2 cellular contexts compared by ENCODE assay signal in genomic region chr22:22262332-22263074, GRCh38.
TF ChIP-seq lines count a peak whose summit lies in the region.
"Not testable (repeated sequence)": the region's sequence is repeated elsewhere in the genome, so short reads cannot be mapped to it uniquely, and the experiment has no call there.

No MANE protein-coding gene starts in this region.

TF ChIP-seq in IMR-90, 13 proteins besides CTCF, POLR2A, EP300 and RAD21:
- peak; percentile 82 for TF ChIP-seq CEBPB (IDR thresholded peaks at IDR 0.05; ENCODE audit: low read depth, low read length)

TF ChIP-seq in K562, 482 proteins besides CTCF, POLR2A, EP300 and RAD21:
- TF ChIP-seq SMAD4 (CRISPR knock-in tag; conservative IDR thresholded peaks at IDR 0.05) (peak; percentile 68), ZNF41 (CRISPR knock-in tag; conservative IDR thresholded peaks at IDR 0.05) (0 out of 2 replicates have a peak, but pooled peaks have one; percentile 40), PBX2 (tag; conservative IDR thresholded peaks at IDR 0.05; ENCODE audit: low read depth) (0 out of 2 replicates have a peak, but pooled peaks have one; percentile 29), SMARCA4 (IDR thresholded peaks at IDR 0.05) (peak; percentile 52; the same call in 1 of the 2 replicates), FOSL1 (tag; conservative IDR thresholded peaks at IDR 0.05) (peak; percentile 51), CXXC5 (CRISPR knock-in tag; IDR thresholded peaks at IDR 0.05) (0 out of 2 replicates have a peak, but pooled peaks have one; percentile 10), EGR1 (conservative IDR thresholded peaks at IDR 0.05) (peak; percentile 90), DPF2 (IDR thresholded peaks at IDR 0.05) (peak; percentile 52; the same call in 1 of the 2 replicates), MYNN (IDR thresholded peaks at IDR 0.05) (peak; percentile 92), CEBPG (tag; conservative IDR thresholded peaks at IDR 0.05 in 1 of 2, IDR thresholded peaks at IDR 0.05 in 1 of 2) (peak; percentile 85 to 87), SMARCE1 (IDR thresholded peaks at IDR 0.05) (0 out of 2 replicates have a peak, but pooled peaks have one; percentile 31), JUNB (CRISPR knock-in tag; conservative IDR thresholded peaks at IDR 0.05) (0 out of 2 replicates have a peak, but pooled peaks have one; percentile 6), ZBTB17 (CRISPR knock-in tag; IDR thresholded peaks at IDR 0.05) (0 out of 2 replicates have a peak, but pooled peaks have one; percentile 37), CEBPB (tag; IDR thresholded peaks at IDR 0.05) (peak; percentile 95), CREM (IDR thresholded peaks at IDR 0.05; ENCODE audit: low read depth) (peak; percentile 43; the same call in 1 of the 2 replicates), JUND (IDR thresholded peaks at IDR 0.05; ENCODE audit: borderline replicate concordance, low read depth, low read length) (peak; percentile 58; the same call in 1 of the 2 replicates), JUND (tag; IDR thresholded peaks at IDR 0.05; ENCODE audit: borderline replicate concordance, low read depth, low read length) (peak; percentile 20; the same call in 1 of the 3 replicates), MEIS2 (IDR thresholded peaks at IDR 0.05; ENCODE audit: partially characterized antibody) (peak; percentile 11), SOX6 (IDR thresholded peaks at IDR 0.05) (peak; percentile 21; the same call in 1 of the 2 replicates), PKNOX1 (IDR thresholded peaks at IDR 0.05) (peak; percentile 57; the same call in 1 of the 2 replicates), CTBP1 (IDR thresholded peaks at IDR 0.05; ENCODE audit: borderline replicate concordance) (peak; percentile 43; the same call in 1 of the 2 replicates), PRDM10 (IDR thresholded peaks at IDR 0.05; ENCODE audit: partially characterized antibody) (peak; percentile 88), RCOR1 (IDR thresholded peaks at IDR 0.05; ENCODE audit: borderline replicate concordance in 1 of 2, low read depth in 2 of 2, low read length in 2 of 2) (peak in 1 of 2 experiments; percentile 69; a peak in 1 of 4 replicates), ATF3 (IDR thresholded peaks at IDR 0.05) (peak; percentile 50; the same call in 1 of the 2 replicates), KLF1 (tag; IDR thresholded peaks at IDR 0.05) (peak; percentile 97), ARID1B (IDR thresholded peaks at IDR 0.05) (peak; percentile 41; the same call in 1 of the 2 replicates), ZNF354B (CRISPR knock-in tag; IDR thresholded peaks at IDR 0.05) (0 out of 2 replicates have a peak, but pooled peaks have one; percentile 22), HMBOX1 (IDR thresholded peaks at IDR 0.05) (peak; percentile 60)
- TF ChIP-seq PBX2 (CRISPR knock-in tag; IDR thresholded peaks at IDR 0.05; ENCODE audit: low read depth); MYNN (CRISPR knock-in tag; IDR thresholded peaks at IDR 0.05); CEBPG (CRISPR knock-in tag; IDR thresholded peaks at IDR 0.05); ATF3 (CRISPR knock-in tag; conservative IDR thresholded peaks at IDR 0.05): not testable (repeated sequence)
TF ChIP-seq in K562: peak in this region for 27; not testable (repeated sequence) for 455.
